8 cellular contexts compared by ENCODE assay signal in genomic region chr11:65899356-65900124, GRCh38. TPM values are rescaled to one million over a fixed set of nuclear protein-coding genes. Genes with fewer than 3 reads are reported as not detected.
DNase-seq lines count a peak whose midpoint lies in the region; ATAC-seq and TF ChIP-seq lines count a peak whose summit lies in the region.

No MANE protein-coding gene starts in this region.

- H3K9ac ChIP-seq in mammary epithelial cell (ENCODE audit: insufficient read depth, low read length) = peak overlapping the region; percentile 93

- POLR2A ChIA-PET in A673 (lab: Charles Lee; ENCODE audit: low non-redundant PET) = no interaction called here

- H3K4me1 ChIP-seq in A673 (ENCODE audit: insufficient read depth, low read length, poor library complexity, severe bottlenecking) = peaks cover 6% of the 10 kb centered on the region
- peaks cover 59% of the 10 kb centered on the region for H3K4me1 ChIP-seq in mammary epithelial cell (ENCODE audit: insufficient read depth, low read length)

- ATAC-seq in HG02852 (IDR thresholded peaks at IDR 0.05; ENCODE audit: unreplicated experiment) (peak; percentile 8), HG03135 (IDR thresholded peaks at IDR 0.05; ENCODE audit: unreplicated experiment) (no peak)

- H3K27ac ChIP-seq in A673 (ENCODE audit: low read depth, low read length, poor library complexity, severe bottlenecking) = peak overlapping the region; percentile 47
- H3K27ac ChIP-seq in mammary epithelial cell (ENCODE audit: insufficient read depth, low read depth, low read length) = peak overlapping the region; percentile 85

- H3K9me3 ChIP-seq in A673 (ENCODE audit: low read depth, low read length, poor library complexity, severe bottlenecking) = no peaks in the 10 kb centered on the region
- H3K9me3 ChIP-seq in mammary epithelial cell (replicated peaks; ENCODE audit: insufficient read depth, low read length) = no peaks in the 10 kb centered on the region

- H3K27me3 ChIP-seq in A673 (replicated peaks; ENCODE audit: insufficient read depth, low read depth, low read length, poor library complexity) (no peaks in the 10 kb centered on the region), mammary epithelial cell (ENCODE audit: insufficient read depth, low read length) (no peaks in the 10 kb centered on the region)

- peaks cover 73% of the 10 kb centered on the region for H3K79me2 ChIP-seq in mammary epithelial cell (ENCODE audit: insufficient read depth, low read length)

- CTCF ChIA-PET in A673 (lab: Charles Lee) = interaction anchor here (1.1 to 2.0 kb wide), 3 partner anchors 9 to 15 kb away, joined by 3 to 10 read pairs (median 7); partner anchors contain the start of gene FIBP
- CTCF ChIA-PET in mammary epithelial cell (lab: Charles Lee; ENCODE audit: low non-redundant PET) = interaction anchor here (0.5 to 1.0 kb wide), 2 partner anchors 9 to 40 kb away, joined by 3 to 4 read pairs; partner anchors contain the start of gene CCDC85B

- H3K36me3 ChIP-seq in A673 (ENCODE audit: insufficient read depth, low read length, poor library complexity, severe bottlenecking) (no peaks in the 10 kb centered on the region), mammary epithelial cell (ENCODE audit: insufficient read depth, low read length) (peaks cover 23% of the 10 kb centered on the region)

- TF ChIP-seq CTCF in A673 (conservative IDR thresholded peaks at IDR 0.05; ENCODE audit: low read depth, low read length) = no peak
- TF ChIP-seq CTCF in mammary epithelial cell (conservative IDR thresholded peaks at IDR 0.05 in 1 of 2, IDR thresholded peaks at IDR 0.05 in 1 of 2; ENCODE audit: extremely low read depth in 1 of 2, insufficient read depth in 1 of 2, low read depth in 1 of 2, low read length in 2 of 2) = no peak

- peak overlapping the region; percentile 65 for H3K4me3 ChIP-seq in A673 (ENCODE audit: low read depth, low read length, poor library complexity, severe bottlenecking)
- peak overlapping the region; percentile 68 to 88 (median 83) for H3K4me3 ChIP-seq in mammary epithelial cell (replicated peaks in 1 of 3; ENCODE audit: insufficient read depth in 1 of 3, low read depth in 2 of 3, low read length in 3 of 3)

- 2% methylated on average over 24 of the region's 78 CpGs for WGBS in mammary epithelial cell (ENCODE audit: low coverage, missing lambda C conversion rate)

- in situ Hi-C loops in mammary epithelial cell (cut with MboI; ENCODE audit: low sequenced_read_pairs in 2 of 2) = no loop called here

- DNase-seq in A673 (ENCODE audit: low spot score) (peak; percentile 66), UCSD-AML1 (lab: John Stamatoyannopoulos, UW; ENCODE audit: unreplicated experiment) (peak; percentile 78), mammary epithelial cell (no peak), left kidney (ENCODE audit: low read depth, low spot score) (peak; percentile 70), ureter (ENCODE audit: low spot score) (no peak)
- peak in 2 of 3 donors; percentile 37 to 68 for DNase-seq in stimulated activated CD4-positive, alpha-beta T cell treated with anti-CD3 and anti-CD28 coated beads, TNF-alpha, amount 100 ng/mL, for 1 hour (ENCODE audit: low read depth in 3 of 3, low spot score in 1 of 3)

- H2AFZ ChIP-seq in mammary epithelial cell (ENCODE audit: low read depth, low read length) = no peak overlapping the region

- no TSS peak for BruUV-seq in A673 (replicated peaks; lab: Mats Ljungman, UMichigan)
- no TSS peak for BruUV-seq in mammary epithelial cell (replicated peaks; lab: Mats Ljungman, UMichigan)

- peaks cover 8% of the 10 kb centered on the region for H4K20me1 ChIP-seq in mammary epithelial cell (ENCODE audit: insufficient read depth, low read length)

- H3K4me2 ChIP-seq in mammary epithelial cell (ENCODE audit: insufficient read depth, low read depth, low read length) = peak overlapping the region; percentile 88

- intact Hi-C loops in A673 (cut with micrococcal nuclease; ENCODE audit: unreplicated experiment) = no loop called here
- intact Hi-C loops in mammary epithelial cell (cut with micrococcal nuclease) = loop anchor here (1.0 kb wide), 3 partner anchors 12 to 62 kb away; partner anchors contain the start of genes C11orf68, DRAP1 and SART1

- dilution Hi-C loops in mammary epithelial cell (cut with HindIII; ENCODE audit: low sequenced_read_pairs) = loop anchor here (5.0 kb wide), 2 partner anchors 37 to 88 kb away; partner anchors contain the start of gene MUS81

RNA-seq across cellular contexts. Expression of gene FOSL1, which starts 0.6 kb away (rescaled TPM):
- total RNA-seq in A673 (2021) (12.6 and 29.0 TPM in 2 replicates), mammary epithelial cell (100 to 1,000 TPM in 1 of 2 donors, 10 to 100 TPM in 1; 12.5 to 275 TPM), ureter (4.5 TPM)
- 31.6 TPM for polyA plus RNA-seq in mammary epithelial cell
- polyA minus RNA-seq in mammary epithelial cell = 236 TPM

RNA-seq across cellular contexts. Expression of gene CCDC85B, which starts 9.1 kb away (rescaled TPM):
- 32.3 and 32.9 TPM in 2 replicates for total RNA-seq in A673 (2021)
- total RNA-seq in mammary epithelial cell = 10 to 100 TPM in 1 of 2 donors, 1 to 10 TPM in 1; 7.5 to 21.8 TPM
- polyA plus RNA-seq in mammary epithelial cell = 12.0 TPM
- 1.3 TPM for polyA minus RNA-seq in mammary epithelial cell
- 20.5 TPM for total RNA-seq in ureter

RNA-seq across cellular contexts. Expression of gene FIBP, which starts 11.3 kb away (rescaled TPM):
- total RNA-seq in A673 (2021) (98.5 and 116 TPM in 2 replicates), mammary epithelial cell (100 to 1,000 TPM in 1 of 2 donors, 10 to 100 TPM in 1; 84.1 to 125 TPM), ureter (60.2 TPM)
- polyA plus RNA-seq in mammary epithelial cell = 78.7 TPM
- polyA minus RNA-seq in mammary epithelial cell = 123 TPM

RNA-seq across cellular contexts. Expression of gene C11orf68, which starts 19.3 kb away (rescaled TPM):
- total RNA-seq in A673 (2021) (22.4 and 27.6 TPM in 2 replicates), mammary epithelial cell (10 to 100 TPM in 1 of 2 donors, 1 to 10 TPM in 1; 9.8 to 53.4 TPM), ureter (28.9 TPM)
- polyA plus RNA-seq in mammary epithelial cell = 33.9 TPM
- 34.5 TPM for polyA minus RNA-seq in mammary epithelial cell

RNA-seq across cellular contexts. Expression of gene DRAP1, which starts 19.7 kb away (rescaled TPM):
- total RNA-seq in A673 (2021) (122 and 124 TPM in 2 replicates), mammary epithelial cell (100 to 1,000 TPM; 121 to 396 TPM), ureter (54.0 TPM)
- polyA plus RNA-seq in mammary epithelial cell = 262 TPM
- 99.5 TPM for polyA minus RNA-seq in mammary epithelial cell

Comparison
In these comparisons a context has a peak if more than half of its experiments do, and no peak if none do; other contexts are left out.
1. DNase-seq: peak in A673 (single experiment), UCSD-AML1 (single experiment), left kidney (single experiment) and stimulated activated CD4-positive, alpha-beta T cell treated with anti-CD3 and anti-CD28 coated beads, TNF-alpha, amount 100 ng/mL, for 1 hour (2 of 3); none in mammary epithelial cell (single experiment) and ureter (single experiment).